ENCODE assay signal across 32 cellular contexts in the genomic region with DNA sequence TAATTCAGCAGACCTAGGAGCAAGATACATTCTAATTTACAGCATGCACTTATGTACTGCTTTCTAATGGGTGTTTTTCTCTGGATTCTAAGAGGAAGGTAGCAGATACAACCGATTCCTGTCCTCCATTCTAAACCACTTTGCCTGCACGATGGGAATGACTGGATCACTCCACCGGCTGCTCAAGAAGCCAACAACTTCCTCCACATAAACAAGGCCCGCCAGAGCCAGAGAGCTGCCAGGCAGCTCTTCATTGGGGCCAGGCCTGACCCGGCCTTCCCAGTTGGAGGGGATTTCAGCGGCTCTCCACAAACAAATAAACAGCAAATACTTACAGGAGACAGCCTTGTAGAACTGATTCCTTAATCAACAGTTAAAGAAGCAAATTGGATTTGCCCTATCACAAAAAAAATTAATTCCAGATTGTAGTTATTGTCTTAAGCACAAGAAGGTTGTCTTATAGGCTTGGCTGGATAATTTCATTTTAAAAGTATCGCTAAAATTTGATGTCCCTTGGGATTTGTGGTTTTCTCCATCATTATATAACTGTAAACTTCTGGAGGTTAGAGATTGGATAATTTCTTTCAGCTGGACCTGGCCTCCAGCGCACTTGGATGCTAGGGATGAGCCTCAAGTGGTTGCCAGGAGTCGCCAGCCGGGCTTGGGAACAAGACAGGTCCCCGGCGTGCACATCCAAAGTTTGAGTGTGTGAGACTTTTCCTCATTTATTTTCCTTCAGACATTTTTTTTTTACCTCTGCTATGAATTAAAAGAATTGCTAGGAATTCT. TPM values are rescaled to one million over a fixed set of nuclear protein-coding genes. Genes with fewer than 3 reads are reported as not detected.
DNase-seq lines count a peak whose midpoint lies in the region; ATAC-seq, FAIRE-seq and TF ChIP-seq lines count a peak whose summit lies in the region.
"Had no signal": no experiment of that assay in that cellular context is flagged by ENCODE, and none has a peak within 500 bp of the region (broad histone marks: within the 10 kb centered on the region; RNA-seq: fewer than 3 reads in every experiment).

No MANE protein-coding gene starts in this region.

- no peak for ATAC-seq in left ventricle myocardium superior
- no peak for ATAC-seq in GM21367 (IDR thresholded peaks at IDR 0.05; ENCODE audit: unreplicated experiment)
- no peak for ATAC-seq in GM21423 (IDR thresholded peaks at IDR 0.05; ENCODE audit: unreplicated experiment)
- ATAC-seq: activated T-helper 17 cell treated with anti-CD3 and anti-CD28 coated beads, Interleukin-2, amount 50 U/mL, for 72 hours; CD8-positive, alpha-beta T cell; effector memory CD8-positive, alpha-beta T cell; lower lobe of right lung; Panc1; T-cell had no signal

- peak; percentile 55 for DNase-seq in cardiac septum (ENCODE audit: low spot score)
- no peak for DNase-seq in left ventricle myocardium superior
- peak; percentile 11 for DNase-seq in glutamatergic neuron
- DNase-seq in nephron progenitor cell, result no peak
- DNase-seq in frontal cortex (ENCODE audit: low spot score in 2 of 2), result no peak
- DNase-seq: activated CD4-positive, alpha-beta T cell treated with anti-CD3 and anti-CD28 coated beads, Interleukin-2, amount 50 U/mL, for 4 hours; activated CD8-positive, alpha-beta memory T cell treated with anti-CD3 and anti-CD28 coated beads, Interleukin-2, amount 50 U/mL, for 48 hours; activated naive CD4-positive, alpha-beta T cell treated with anti-CD3 and anti-CD28 coated beads, Interleukin-2, amount 50 U/mL, for 16 hours; anterior cingulate cortex; CD8-positive, alpha-beta T cell; effector memory CD8-positive, alpha-beta T cell; EL; Kasumi-1; kidney; lower lobe of right lung; NCI-H1694; NCI-H2171; NCI-H510A treated with DMSO at 0.1 percent for 48 hours; T-cell; trophoblast cell had no signal

- H3K27ac ChIP-seq in subcutaneous abdominal adipose tissue (ENCODE audit: low read depth, low read length), result peak overlapping the region; percentile 39
- H3K27ac ChIP-seq: cardiac muscle cell, coronary artery, lower lobe of right lung had no signal

- intact Hi-C loops in cardiac septum (cut with DNase I), result no loop called here
- intact Hi-C loops in left ventricle myocardium superior (cut with micrococcal nuclease), result no loop called here

- H3K4me1 Mint-ChIP-seq in glutamatergic neuron (ENCODE audit: low read depth, unreplicated experiment) (peaks cover 69% of the 10 kb centered on the region), nephron progenitor cell (peaks cover 87% of the 10 kb centered on the region)
- H3K4me1 Mint-ChIP-seq: activated T-helper 17 cell treated with anti-CD3 and anti-CD28 coated beads, Interleukin-2, amount 50 U/mL, for 72 hours; T-cell had no signal

- TF ChIP-seq CTCF in glutamatergic neuron (IDR thresholded peaks at IDR 0.05; ENCODE audit: partially characterized antibody, unreplicated experiment), result no peak
- TF ChIP-seq CTCF in nephron progenitor cell (IDR thresholded peaks at IDR 0.05), result no peak

- no peaks in the 10 kb centered on the region for H3K27me3 ChIP-seq in subcutaneous abdominal adipose tissue (ENCODE audit: control insufficient read depth in 5 of 5, insufficient read depth in 4 of 5, low read length in 5 of 5)
- H3K27me3 ChIP-seq: cardiac muscle cell had no signal

- peaks cover 3 to 91% (median 84%) of the 10 kb centered on the region in 5 donors for H3K4me1 ChIP-seq in subcutaneous abdominal adipose tissue (ENCODE audit: control insufficient read depth in 5 of 5, insufficient read depth in 5 of 5, low read length in 5 of 5)
- H3K4me1 ChIP-seq: lower lobe of right lung had no signal

- FAIRE-seq in frontal cortex (lab: Jason Lieb, UNC), result no peak
- FAIRE-seq: GM12892, H1, kidney, TTC549 had no signal

- peak overlapping the region; percentile 67 for H3K4me3 Mint-ChIP-seq in glutamatergic neuron (ENCODE audit: unreplicated experiment)
- no peak overlapping the region for H3K4me3 Mint-ChIP-seq in nephron progenitor cell
- H3K4me3 Mint-ChIP-seq: activated T-helper 17 cell treated with anti-CD3 and anti-CD28 coated beads, Interleukin-2, amount 50 U/mL, for 72 hours; CD8-positive, alpha-beta T cell; effector memory CD8-positive, alpha-beta T cell; T-cell had no signal

- peak overlapping the region; percentile 5 for H3K27ac Mint-ChIP-seq in glutamatergic neuron (ENCODE audit: unreplicated experiment)
- peak overlapping the region; percentile 29 for H3K27ac Mint-ChIP-seq in nephron progenitor cell
- H3K27ac Mint-ChIP-seq: activated T-helper 17 cell treated with anti-CD3 and anti-CD28 coated beads, Interleukin-2, amount 50 U/mL, for 72 hours; CD8-positive, alpha-beta T cell; effector memory CD8-positive, alpha-beta T cell; progenitor cell of endocrine pancreas; T-cell had no signal

- H3K9ac ChIP-seq in subcutaneous abdominal adipose tissue (ENCODE audit: low read length in 5 of 5), result no peak overlapping the region

- H3K9me3 Mint-ChIP-seq in glutamatergic neuron (ENCODE audit: unreplicated experiment), result peaks cover 38% of the 10 kb centered on the region
- peaks cover 10% of the 10 kb centered on the region for H3K9me3 Mint-ChIP-seq in nephron progenitor cell
- H3K9me3 Mint-ChIP-seq: activated T-helper 17 cell treated with anti-CD3 and anti-CD28 coated beads, Interleukin-2, amount 50 U/mL, for 72 hours; CD8-positive, alpha-beta T cell; effector memory CD8-positive, alpha-beta T cell; T-cell had no signal

- H3K27me3 Mint-ChIP-seq in glutamatergic neuron (ENCODE audit: unreplicated experiment), result peaks cover 27% of the 10 kb centered on the region
- H3K27me3 Mint-ChIP-seq in nephron progenitor cell (ENCODE audit: low read depth, poor library complexity), result peaks cover 4% of the 10 kb centered on the region

- no peak overlapping the region for H3K4me3 ChIP-seq in subcutaneous abdominal adipose tissue (ENCODE audit: low read depth in 1 of 5, low read length in 5 of 5)
- H3K4me3 ChIP-seq: cardiac muscle cell, coronary artery, lower lobe of right lung had no signal

- no peaks in the 10 kb centered on the region for H3K9me3 ChIP-seq in subcutaneous abdominal adipose tissue (ENCODE audit: control insufficient read depth in 5 of 5, low read length in 5 of 5)
- H3K9me3 ChIP-seq: lower lobe of right lung had no signal

- no peaks in the 10 kb centered on the region for H3K36me3 ChIP-seq in subcutaneous abdominal adipose tissue (ENCODE audit: control insufficient read depth in 5 of 5, insufficient read depth in 5 of 5, low read length in 5 of 5)
- H3K36me3 ChIP-seq: cardiac muscle cell, lower lobe of right lung had no signal

- H3K36me3 Mint-ChIP-seq in glutamatergic neuron (ENCODE audit: unreplicated experiment), result peaks cover 5% of the 10 kb centered on the region
- H3K36me3 Mint-ChIP-seq in nephron progenitor cell (ENCODE audit: low read depth), result peaks cover 28% of the 10 kb centered on the region
- H3K36me3 Mint-ChIP-seq: CD8-positive, alpha-beta T cell; T-cell had no signal

RNA-seq across cellular contexts. Expression of gene EBF3, which starts 20.9 kb away (rescaled TPM):
- total RNA-seq in cardiac septum, result 5.8 TPM
- 7.1 TPM for total RNA-seq in left ventricle myocardium superior
- total RNA-seq in glutamatergic neuron (ENCODE audit: unreplicated experiment), result 544 TPM
- total RNA-seq in frontal cortex, result 0.82 TPM
- total RNA-seq: A172; activated T-helper 17 cell treated with anti-CD3 and anti-CD28 coated beads, Interleukin-2, amount 50 U/mL, for 72 hours; CD8-positive, alpha-beta T cell; T-cell had no signal

Comparison
In these comparisons a context has a peak if more than half of its experiments do, and no peak if none do; other contexts are left out.
1. DNase-seq: peak in cardiac septum (single experiment) and glutamatergic neuron (single experiment); none in left ventricle myocardium superior (single experiment), nephron progenitor cell (single experiment) and frontal cortex (0 of 2).
2. RNA of gene EBF3, which starts 20.9 kb away (total RNA-seq): 544 TPM in glutamatergic neuron (single experiment); 7.1 TPM in left ventricle myocardium superior (single experiment), 5.8 TPM in cardiac septum (single experiment) and 0.82 TPM in frontal cortex (single experiment); every median in the first group is over 10 times any median in the second.